Comparison of ENCODE assay signal across 8 cellular contexts in genomic region chr10:59904431-59905065, GRCh38. TPM values are rescaled to one million over a fixed set of nuclear protein-coding genes. Genes with fewer than 3 reads are reported as not detected.
DNase-seq lines count a peak whose midpoint lies in the region; ATAC-seq and TF ChIP-seq lines count a peak whose summit lies in the region.

No MANE protein-coding gene starts in this region.

- no peaks in the 10 kb centered on the region for H3K9me3 ChIP-seq in HEK293 (ENCODE audit: control insufficient read depth, insufficient read depth, low read depth, low read length)
- H3K9me3 ChIP-seq in smooth muscle cell (replicated peaks; ENCODE audit: low read depth), result no peaks in the 10 kb centered on the region

- H3K4me1 ChIP-seq in HEK293 (ENCODE audit: control insufficient read depth, insufficient read depth, low read length) (peaks cover 12% of the 10 kb centered on the region), smooth muscle cell (ENCODE audit: low read depth) (peaks cover 35% of the 10 kb centered on the region)

- H3K9ac ChIP-seq in smooth muscle cell (ENCODE audit: low read depth), result peak overlapping the region; percentile 82

- H3K9me3 Mint-ChIP-seq in activated B cell treated with CpG ODN at 0.5 μM for 24 hours, result no peaks in the 10 kb centered on the region

- peak overlapping the region; percentile 88 for H2AFZ ChIP-seq in smooth muscle cell (ENCODE audit: low read depth)

- no peak overlapping the region for H3K27ac ChIP-seq in HEK293 (ENCODE audit: extremely low read depth, low read depth, low read length)
- peak overlapping the region; percentile 98 for H3K27ac ChIP-seq in smooth muscle cell (ENCODE audit: low read depth)

- no peak for ATAC-seq in activated B cell treated with CpG ODN at 0.5 μM for 24 hours (ENCODE audit: low read depth)
- ATAC-seq in HG02973 (IDR thresholded peaks at IDR 0.05; ENCODE audit: unreplicated experiment), result no peak
- ATAC-seq in GM19455 (IDR thresholded peaks at IDR 0.05; ENCODE audit: unreplicated experiment), result no peak

- H3K79me2 ChIP-seq in smooth muscle cell (ENCODE audit: low read depth), result peaks cover 63% of the 10 kb centered on the region

- peak overlapping the region; percentile 91 for H3K4me2 ChIP-seq in smooth muscle cell

- CTCF ChIA-PET in HEK293 (lab: Yijun Ruan, JAX), result interaction anchor here (0.6 to 2.6 kb wide), 4 partner anchors 39 to 251 kb away, joined by 3 to 13 read pairs (median 3); no protein-coding TSS in a partner anchor
- CTCF ChIA-PET in activated B cell treated with CpG ODN at 0.5 μM for 24 hours (lab: Charles Lee), result interaction anchor here (5.1 kb wide), 1 partner anchor 40 kb away, joined by 125 read pairs; no protein-coding TSS in a partner anchor

- peak overlapping the region; percentile 95 for H3K27ac Mint-ChIP-seq in activated B cell treated with CpG ODN at 0.5 μM for 24 hours

- WGBS in smooth muscle cell (ENCODE audit: low lambda C conversion rate), result 39% methylated on average over 7 of the region's 7 CpGs

- POLR2A ChIA-PET in HEK293 (lab: Yijun Ruan, JAX), result no interaction called here
- POLR2A ChIA-PET in activated B cell treated with CpG ODN at 0.5 μM for 24 hours (lab: Charles Lee), result interaction anchor here (1.5 to 3.5 kb wide), 8 partner anchors 12 to 1520 kb away, joined by 4 to 69 read pairs (median 22); partner anchors contain the start of gene TFAM

- H3K36me3 ChIP-seq in HEK293 (ENCODE audit: control insufficient read depth in 2 of 2, insufficient read depth in 1 of 2, low read length in 2 of 2) (peaks cover 0 to 4% of the 10 kb centered on the region in 2 experiments; a peak in 1 of 3 replicates), smooth muscle cell (ENCODE audit: low read depth) (no peaks in the 10 kb centered on the region)

- TF ChIP-seq CTCF in HEK293 (tag by site-specific recombination; IDR thresholded peaks at IDR 0.05), result no peak
- TF ChIP-seq CTCF in activated B cell treated with CpG ODN at 0.5 μM for 24 hours (IDR thresholded peaks at IDR 0.05), result no peak
- TF ChIP-seq CTCF in smooth muscle cell (IDR thresholded peaks at IDR 0.05; ENCODE audit: borderline replicate concordance, insufficient read depth, poor library complexity, severe bottlenecking), result no peak

- peaks cover 59% of the 10 kb centered on the region for H4K20me1 ChIP-seq in smooth muscle cell (ENCODE audit: low read depth)

- intact Hi-C loops in activated B cell treated with CpG ODN at 0.5 μM for 24 hours (cut with micrococcal nuclease) (loop anchor here (1.0 to 10.0 kb wide), 8 partner anchors 9 to 1517 kb away; partner anchors contain the start of genes CDK1, SLC16A9 and TFAM), head of caudate nucleus (cut with DNase I) (loop anchor here (5.0 kb wide), 1 partner anchor 277 kb away; no protein-coding TSS in a partner anchor)

- H3K36me3 Mint-ChIP-seq in activated B cell treated with CpG ODN at 0.5 μM for 24 hours (ENCODE audit: low read depth), result peaks cover 23% of the 10 kb centered on the region

- no peaks in the 10 kb centered on the region for H3K27me3 ChIP-seq in smooth muscle cell (ENCODE audit: low read depth)

- no peaks in the 10 kb centered on the region for H3K27me3 Mint-ChIP-seq in activated B cell treated with CpG ODN at 0.5 μM for 24 hours

- H3K4me3 ChIP-seq in HEK293 (ENCODE audit: low read depth, low read length), result peak overlapping the region; percentile 85
- peak overlapping the region; percentile 94 for H3K4me3 ChIP-seq in smooth muscle cell

- peaks cover 79% of the 10 kb centered on the region for H3K4me1 Mint-ChIP-seq in activated B cell treated with CpG ODN at 0.5 μM for 24 hours

- peaks cover 14% of the 10 kb centered on the region for H3F3A ChIP-seq in smooth muscle cell (ENCODE audit: low read depth)

- H3K4me3 Mint-ChIP-seq in activated B cell treated with CpG ODN at 0.5 μM for 24 hours, result peak overlapping the region; percentile 95

- DNase-seq in activated B cell treated with CpG ODN at 0.5 μM for 24 hours (no peak), head of caudate nucleus (peak in 27 of 42 donors; percentile 13 to 70 (median 41)), smooth muscle cell (lab: John Stamatoyannopoulos, UW; ENCODE audit: unreplicated experiment) (no peak), GM19238 (ENCODE audit: insufficient read length, low spot score) (no peak), kidney tubule cell (ENCODE audit: low spot score) (no peak)

TF ChIP-seq in HEK293, 187 proteins besides CTCF, POLR2A, EP300 and RAD21:
- TF ChIP-seq, protein P1, sequence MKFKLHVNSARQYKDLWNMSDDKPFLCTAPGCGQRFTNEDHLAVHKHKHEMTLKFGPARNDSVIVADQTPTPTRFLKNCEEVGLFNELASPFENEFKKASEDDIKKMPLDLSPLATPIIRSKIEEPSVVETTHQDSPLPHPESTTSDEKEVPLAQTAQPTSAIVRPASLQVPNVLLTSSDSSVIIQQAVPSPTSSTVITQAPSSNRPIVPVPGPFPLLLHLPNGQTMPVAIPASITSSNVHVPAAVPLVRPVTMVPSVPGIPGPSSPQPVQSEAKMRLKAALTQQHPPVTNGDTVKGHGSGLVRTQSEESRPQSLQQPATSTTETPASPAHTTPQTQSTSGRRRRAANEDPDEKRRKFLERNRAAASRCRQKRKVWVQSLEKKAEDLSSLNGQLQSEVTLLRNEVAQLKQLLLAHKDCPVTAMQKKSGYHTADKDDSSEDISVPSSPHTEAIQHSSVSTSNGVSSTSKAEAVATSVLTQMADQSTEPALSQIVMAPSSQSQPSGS (tag by site-specific recombination; IDR thresholded peaks at IDR 0.05; ENCODE audit: low read depth), result no peak
- peak; percentile 42; the same call in 1 of the 2 replicates for TF ChIP-seq EGR2 (tag by site-specific recombination; IDR thresholded peaks at IDR 0.05; ENCODE audit: low read depth)

RNA-seq across cellular contexts. Expression of gene CCDC6, which starts 1.8 kb away (rescaled TPM):
- 27.9 and 32.2 TPM in 2 replicates for total RNA-seq in activated B cell treated with CpG ODN at 0.5 μM for 24 hours
- total RNA-seq in smooth muscle cell, result 35.1 and 36.8 TPM in 2 replicates
- polyA plus RNA-seq in smooth muscle cell, result 13.7 and 15.3 TPM in 2 replicates

Comparison
In these comparisons a context has a peak if more than half of its experiments do, and no peak if none do; other contexts are left out.
1. DNase-seq: peak in head of caudate nucleus (27 of 42); none in activated B cell treated with CpG ODN at 0.5 μM for 24 hours (single experiment), smooth muscle cell (single experiment), GM19238 (single experiment) and kidney tubule cell (single experiment).